In genomic region chr16:85221810-85222150, GRCh38 we compare ENCODE assay signal across 14 cellular contexts.
DNase-seq lines count a peak whose midpoint lies in the region; ATAC-seq, FAIRE-seq and TF ChIP-seq lines count a peak whose summit lies in the region.
"Had no signal": no experiment of that assay in that cellular context is flagged by ENCODE, and none has a peak within 500 bp of the region (broad histone marks: within the 10 kb centered on the region; RNA-seq: fewer than 3 reads in every experiment).

No MANE protein-coding gene starts in this region.

- H3K4me3 ChIP-seq in HUES48 (ENCODE audit: low read depth, low read length) (no peak overlapping the region), H1 (ENCODE audit: extremely low read depth in 1 of 4, insufficient read depth in 2 of 4, low read depth in 3 of 4, low read length in 4 of 4) (no peak overlapping the region), ovary (no peak overlapping the region)
- H3K4me3 ChIP-seq: MG63, Peyer's patch had no signal

- H3K4me1 Mint-ChIP-seq in T-helper 2 cell treated with Interferon-gamma antibody and Interleukin-4, amounts not matched to agents 5 μg/mL and 100 μg/mL, for 36 hours (ENCODE audit: low read depth): no peaks in the 10 kb centered on the region

- H3K27me3 ChIP-seq in HUES48 (ENCODE audit: control insufficient read depth, insufficient read depth, low read length): no peaks in the 10 kb centered on the region
- H3K27me3 ChIP-seq in H1 (replicated peaks in 1 of 4; ENCODE audit: control insufficient read depth in 3 of 4, extremely low read depth in 1 of 4, insufficient read depth in 3 of 4, low read length in 3 of 4): no peaks in the 10 kb centered on the region
- H3K27me3 ChIP-seq in ovary: no peaks in the 10 kb centered on the region
- H3K27me3 ChIP-seq: MG63, Peyer's patch had no signal

- no peak for TF ChIP-seq POLR2A in H1 (IDR thresholded peaks at IDR 0.05; ENCODE audit: control extremely low read depth in 1 of 2, low read depth in 2 of 2, low read length in 2 of 2)
- no peak for TF ChIP-seq POLR2A in ovary (IDR thresholded peaks at IDR 0.05)

- no peak overlapping the region for H3K4me3 Mint-ChIP-seq in T-helper 2 cell treated with Interferon-gamma antibody and Interleukin-4, amounts not matched to agents 5 μg/mL and 100 μg/mL, for 36 hours

- TF ChIP-seq EP300 in H1 (IDR thresholded peaks at IDR 0.05; ENCODE audit: borderline replicate concordance in 1 of 2, low read depth in 2 of 2, low read length in 2 of 2) (no peak), ovary (IDR thresholded peaks at IDR 0.05) (no peak)

- H3K79me2 ChIP-seq in H1 (ENCODE audit: control insufficient read depth in 1 of 2, insufficient read depth in 2 of 2, low read length in 2 of 2): no peaks in the 10 kb centered on the region; a peak in 1 of 4 replicates

- no peak overlapping the region for H3K27ac Mint-ChIP-seq in T-helper 2 cell treated with Interferon-gamma antibody and Interleukin-4, amounts not matched to agents 5 μg/mL and 100 μg/mL, for 36 hours

- intact Hi-C loops in ovary (cut with DNase I): no loop called here

- CTCF ChIA-PET in H1 (lab: Charles Lee; ENCODE audit: partially characterized antibody): interaction anchor here (1.4 to 33.8 kb wide), 3 partner anchors 11 to 107 kb away, joined by 4 to 371 read pairs (median 9); no protein-coding TSS in a partner anchor

- H3K4ac ChIP-seq in H1 (replicated peaks; ENCODE audit: insufficient read length, low read depth, low read length): peak overlapping the region; percentile 69

- no peaks in the 10 kb centered on the region for H3K9me3 Mint-ChIP-seq in T-helper 2 cell treated with Interferon-gamma antibody and Interleukin-4, amounts not matched to agents 5 μg/mL and 100 μg/mL, for 36 hours

- H3K27ac ChIP-seq in HUES48 (ENCODE audit: low read depth, low read length): peak overlapping the region; percentile 18
- no peak overlapping the region for H3K27ac ChIP-seq in H1 (ENCODE audit: low read depth, low read length)
- peak overlapping the region; percentile 66 to 69 for H3K27ac ChIP-seq in ovary

- POLR2A ChIA-PET in H1 (lab: Charles Lee; ENCODE audit: partially characterized antibody): interaction anchor here (0.9 kb wide), 1 partner anchor 13 kb away, joined by 3 read pairs; no protein-coding TSS in a partner anchor

- no peak overlapping the region for H3K9ac ChIP-seq in HUES48 (ENCODE audit: low read depth, low read length)
- H3K9ac ChIP-seq in H1 (replicated peaks in 1 of 4; ENCODE audit: extremely low read depth in 1 of 4, low read depth in 3 of 4, low read length in 3 of 4): no peak overlapping the region

- WGBS in H1 (ENCODE audit: extremely low coverage in 1 of 2, insufficient coverage in 1 of 2, insufficient read length in 1 of 2, insufficient replicate concordance in 2 of 2, low coverage in 1 of 2, low lambda C conversion rate in 2 of 2, missing lambda C conversion rate in 1 of 2), 2 experiments: 92% methylated on average over 5 of the region's 11 CpGs; no CpG with 5 or more reads in 1 of the 2 experiments
- 30 to 77% (median 69%) methylated on average over 2 to 11 of the region's 11 CpGs for WGBS in ovary, 3 donors

- H3K14ac ChIP-seq in H1 (ENCODE audit: insufficient read length): no peak overlapping the region

- DNase-seq in COLO668 (lab: John Stamatoyannopoulos, UW; ENCODE audit: unreplicated experiment): peak; percentile 45
- DNase-seq in H1 (ENCODE audit: low read depth in 1 of 2, low spot score in 2 of 2): no peak
- peak in 1 of 5 donors; percentile 20 for DNase-seq in ovary
- DNase-seq in GM19239 (ENCODE audit: insufficient read length, low spot score): no peak
- DNase-seq in T-helper 2 cell treated with Interferon-gamma antibody and Interleukin-4, amounts not matched to agents 5 μg/mL and 100 μg/mL, for 36 hours (ENCODE audit: low spot score): no peak
- DNase-seq: C1 segment of cervical spinal cord, DMS53, MG63, NCI-H1105 treated with DMSO at 0.1 percent for 48 hours, NCI-H187 treated with DMSO at 0.1 percent for 48 hours, NCI-H510A, Peyer's patch had no signal

- no peak overlapping the region for H2AK5ac ChIP-seq in H1 (ENCODE audit: low read depth, low read length)

- H3K23ac ChIP-seq in H1 (ENCODE audit: insufficient read length): no peak overlapping the region

- H2BK5ac ChIP-seq in H1 (ENCODE audit: low read depth, low read length): 0 out of 2 replicates have a peak overlapping the region, but pooled peaks have one; percentile 18

- no peak overlapping the region for H2BK120ac ChIP-seq in H1 (replicated peaks; ENCODE audit: low read depth, low read length)

- peaks cover 6% of the 10 kb centered on the region for H3K79me1 ChIP-seq in H1 (ENCODE audit: low read depth, low read length)

- FAIRE-seq in H1 (lab: Jason Lieb, UNC) (no peak), GM19239 (lab: Jason Lieb, UNC) (no peak)

- H3K36me3 Mint-ChIP-seq in T-helper 2 cell treated with Interferon-gamma antibody and Interleukin-4, amounts not matched to agents 5 μg/mL and 100 μg/mL, for 36 hours (ENCODE audit: low read depth): no peaks in the 10 kb centered on the region

- no peak overlapping the region for H3K56ac ChIP-seq in H1 (replicated peaks; ENCODE audit: insufficient read length, low read depth, low read length)

- TF ChIP-seq RAD21 in H1 (IDR thresholded peaks at IDR 0.05 in 1 of 2, conservative IDR thresholded peaks at IDR 0.05 in 1 of 2; ENCODE audit: low read depth in 2 of 2, low read length in 2 of 2): no peak

- H4K20me1 ChIP-seq in H1 (replicated peaks in 1 of 2; ENCODE audit: control insufficient read depth in 1 of 2, insufficient read depth in 2 of 2, low read length in 2 of 2): peaks cover 0 to 6% of the 10 kb centered on the region in 2 experiments

- no peaks in the 10 kb centered on the region for H3K27me3 Mint-ChIP-seq in T-helper 2 cell treated with Interferon-gamma antibody and Interleukin-4, amounts not matched to agents 5 μg/mL and 100 μg/mL, for 36 hours (ENCODE audit: low read depth)

- H4K8ac ChIP-seq in H1 (ENCODE audit: extremely low read depth, insufficient read depth, low read length): peak overlapping the region; percentile 41; the same call in 1 of the 2 replicates

- H2BK15ac ChIP-seq in H1 (ENCODE audit: low read length): no peak overlapping the region

- peaks cover 2% of the 10 kb centered on the region for H3K23me2 ChIP-seq in H1 (ENCODE audit: low read depth, low read length)

- H4K5ac ChIP-seq in H1 (ENCODE audit: insufficient read length, low read depth, low read length): peak overlapping the region; percentile 30

- no peak overlapping the region for H2AFZ ChIP-seq in H1 (ENCODE audit: low read length)

- H2BK20ac ChIP-seq in H1 (ENCODE audit: low read length): no peak overlapping the region

- H3K4me1 ChIP-seq in HUES48 (ENCODE audit: control insufficient read depth, insufficient read depth, low read length) (peaks cover 17% of the 10 kb centered on the region), H1 (replicated peaks in 1 of 4; ENCODE audit: control insufficient read depth in 3 of 4, insufficient read depth in 4 of 4, low read length in 3 of 4) (peaks cover 7 to 34% (median 18%) of the 10 kb centered on the region in 4 experiments), ovary (ENCODE audit: insufficient read depth) (peaks cover 33% of the 10 kb centered on the region)

- TF ChIP-seq CTCF in H1 (IDR thresholded peaks at IDR 0.05; ENCODE audit: control extremely low read depth in 1 of 3, insufficient read depth in 1 of 3, low read depth in 1 of 3, low read length in 3 of 3) (no peak), ovary (IDR thresholded peaks at IDR 0.05) (no peak)

- H3K36me3 ChIP-seq in HUES48 (ENCODE audit: control insufficient read depth, insufficient read depth, low read length) (no peaks in the 10 kb centered on the region), H1 (ENCODE audit: control insufficient read depth in 2 of 4, insufficient read depth in 4 of 4, low read length in 3 of 4) (no peaks in the 10 kb centered on the region), ovary (no peaks in the 10 kb centered on the region)
- H3K36me3 ChIP-seq: MG63, Peyer's patch had no signal

- H3K9me3 ChIP-seq in HUES48 (ENCODE audit: control insufficient read depth, insufficient read depth, low read length): no peaks in the 10 kb centered on the region
- H3K9me3 ChIP-seq in H1 (ENCODE audit: insufficient read depth in 2 of 2, low read depth in 1 of 2, low read length in 1 of 2): no peaks in the 10 kb centered on the region; a peak in 1 of 4 replicates
- no peaks in the 10 kb centered on the region for H3K9me3 ChIP-seq in ovary
- H3K9me3 ChIP-seq: MG63, Peyer's patch had no signal

- ATAC-seq in HG03196 (IDR thresholded peaks at IDR 0.05; ENCODE audit: unreplicated experiment): no peak

- peak overlapping the region; percentile 42 for H4K91ac ChIP-seq in H1 (replicated peaks; ENCODE audit: insufficient read length, low read length)

- H2BK12ac ChIP-seq in H1 (ENCODE audit: low read depth, low read length): no peak overlapping the region

- no peak overlapping the region for H3K18ac ChIP-seq in H1 (ENCODE audit: extremely low read depth, low read length)

- no peak overlapping the region for H3K4me2 ChIP-seq in H1 (ENCODE audit: insufficient read depth in 1 of 2, low read depth in 2 of 2, low read length in 2 of 2)

TF ChIP-seq in H1, 55 proteins besides CTCF, POLR2A, EP300 and RAD21:
- no peak for TF ChIP-seq CBX8 (IDR thresholded peaks at IDR 0.05; ENCODE audit: borderline replicate concordance, low read depth, low read length)
- no peak for TF ChIP-seq MAFK (IDR thresholded peaks at IDR 0.05; ENCODE audit: low read depth, low read length)
- TF ChIP-seq BRCA1 (IDR thresholded peaks at IDR 0.05; ENCODE audit: low read depth, low read length): no peak
- TF ChIP-seq POLR2AphosphoS5 (IDR thresholded peaks at IDR 0.05; ENCODE audit: low read depth, low read length): no peak
- TF ChIP-seq CHD1 (IDR thresholded peaks at IDR 0.05; ENCODE audit: low read depth, low read length): no peak
- TF ChIP-seq KDM5A (IDR thresholded peaks at IDR 0.05; ENCODE audit: low read length): no peak
- no peak for TF ChIP-seq ASH2L (IDR thresholded peaks at IDR 0.05; ENCODE audit: low read length)
- TF ChIP-seq TCF12 (IDR thresholded peaks at IDR 0.05; ENCODE audit: low read depth, low read length): no peak
- TF ChIP-seq JUN (IDR thresholded peaks at IDR 0.05; ENCODE audit: low read depth, low read length): no peak
- no peak for TF ChIP-seq SP4 (IDR thresholded peaks at IDR 0.05; ENCODE audit: low read length)
- no peak for TF ChIP-seq SIX5 (IDR thresholded peaks at IDR 0.05; ENCODE audit: low read depth, low read length)
